1 cellular context compared by ENCODE assay signal in the genomic region with DNA sequence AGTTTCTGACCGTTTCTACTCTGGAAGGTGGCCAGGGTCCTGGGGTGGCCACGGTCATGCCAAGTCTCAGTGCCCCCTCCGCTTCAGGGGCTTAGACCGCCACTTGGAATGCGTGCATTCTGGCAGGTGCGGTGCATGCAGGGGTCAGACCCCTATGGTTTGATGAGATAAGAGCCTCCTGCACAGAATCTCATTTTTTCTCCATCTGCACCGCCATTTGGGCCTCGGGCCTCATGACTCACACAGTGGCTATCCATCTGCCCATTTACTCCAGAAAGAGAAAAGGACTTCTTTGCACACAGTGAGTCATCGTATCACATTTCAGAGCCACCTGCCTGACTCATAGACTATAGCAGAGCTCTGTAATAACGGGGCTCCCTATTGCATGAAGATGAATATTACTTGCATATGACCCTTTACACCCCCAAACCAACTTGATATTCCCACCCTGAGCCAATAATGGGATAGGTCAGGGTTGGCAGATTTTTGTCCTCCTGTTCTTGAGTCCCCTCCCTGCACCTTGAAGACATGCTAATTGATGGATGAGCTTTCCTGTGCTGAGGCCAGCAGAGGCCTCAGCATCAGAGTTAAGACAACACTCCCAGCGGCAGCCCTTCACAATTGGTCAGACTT.
A peak's percentile ranks its signal among the peaks of the same experiment; 100 is the strongest.
TF ChIP-seq lines count a peak whose summit lies in the region.

No MANE protein-coding gene starts in this region.

TF ChIP-seq in HepG2, 621 proteins besides CTCF, POLR2A, EP300 and RAD21 (continued from another document):
- TF ChIP-seq, protein P1, sequence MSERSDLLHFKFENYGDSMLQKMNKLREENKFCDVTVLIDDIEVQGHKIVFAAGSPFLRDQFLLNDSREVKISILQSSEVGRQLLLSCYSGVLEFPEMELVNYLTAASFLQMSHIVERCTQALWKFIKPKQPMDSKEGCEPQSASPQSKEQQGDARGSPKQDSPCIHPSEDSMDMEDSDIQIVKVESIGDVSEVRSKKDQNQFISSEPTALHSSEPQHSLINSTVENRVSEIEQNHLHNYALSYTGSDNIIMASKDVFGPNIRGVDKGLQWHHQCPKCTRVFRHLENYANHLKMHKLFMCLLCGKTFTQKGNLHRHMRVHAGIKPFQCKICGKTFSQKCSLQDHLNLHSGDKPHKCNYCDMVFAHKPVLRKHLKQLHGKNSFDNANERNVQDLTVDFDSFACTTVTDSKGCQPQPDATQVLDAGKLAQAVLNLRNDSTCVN (CRISPR knock-in tag; IDR thresholded peaks at IDR 0.05; ENCODE audit: borderline replicate concordance), result peak; percentile 52; the same call in 1 of the 2 replicates
- 0 out of 2 replicates have a peak, but pooled peaks have one; percentile 14 for TF ChIP-seq CREB1 (IDR thresholded peaks at IDR 0.05)
- TF ChIP-seq CREB1 (CRISPR knock-in tag; IDR thresholded peaks at IDR 0.05), result no peak
- TF ChIP-seq, protein P2, sequence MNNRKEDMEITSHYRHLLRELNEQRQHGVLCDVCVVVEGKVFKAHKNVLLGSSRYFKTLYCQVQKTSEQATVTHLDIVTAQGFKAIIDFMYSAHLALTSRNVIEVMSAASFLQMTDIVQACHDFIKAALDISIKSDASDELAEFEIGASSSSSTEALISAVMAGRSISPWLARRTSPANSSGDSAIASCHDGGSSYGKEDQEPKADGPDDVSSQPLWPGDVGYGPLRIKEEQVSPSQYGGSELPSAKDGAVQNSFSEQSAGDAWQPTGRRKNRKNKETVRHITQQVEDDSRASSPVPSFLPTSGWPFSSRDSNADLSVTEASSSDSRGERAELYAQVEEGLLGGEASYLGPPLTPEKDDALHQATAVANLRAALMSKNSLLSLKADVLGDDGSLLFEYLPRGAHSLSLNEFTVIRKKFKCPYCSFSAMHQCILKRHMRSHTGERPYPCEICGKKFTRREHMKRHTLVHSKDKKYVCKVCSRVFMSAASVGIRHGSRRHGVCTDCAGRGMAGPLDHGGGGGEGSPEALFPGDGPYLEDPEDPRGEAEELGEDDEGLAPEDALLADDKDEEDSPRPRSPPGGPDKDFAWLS (CRISPR knock-in tag; IDR thresholded peaks at IDR 0.05; ENCODE audit: borderline replicate concordance), result no peak
- TF ChIP-seq ZNF24 (IDR thresholded peaks at IDR 0.05), result no peak
- peak; percentile 69; the same call in 1 of the 2 replicates for TF ChIP-seq SIX4 (CRISPR knock-in tag; IDR thresholded peaks at IDR 0.05)
- TF ChIP-seq, protein P3, sequence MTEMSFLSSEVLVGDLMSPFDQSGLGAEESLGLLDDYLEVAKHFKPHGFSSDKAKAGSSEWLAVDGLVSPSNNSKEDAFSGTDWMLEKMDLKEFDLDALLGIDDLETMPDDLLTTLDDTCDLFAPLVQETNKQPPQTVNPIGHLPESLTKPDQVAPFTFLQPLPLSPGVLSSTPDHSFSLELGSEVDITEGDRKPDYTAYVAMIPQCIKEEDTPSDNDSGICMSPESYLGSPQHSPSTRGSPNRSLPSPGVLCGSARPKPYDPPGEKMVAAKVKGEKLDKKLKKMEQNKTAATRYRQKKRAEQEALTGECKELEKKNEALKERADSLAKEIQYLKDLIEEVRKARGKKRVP (CRISPR knock-in tag; IDR thresholded peaks at IDR 0.05), result 0 out of 4 replicates have a peak, but pooled peaks of 1 of the 2 experiments have one; percentile 29
- no peak for TF ChIP-seq MEF2D (CRISPR knock-in tag; IDR thresholded peaks at IDR 0.05)
- peak; percentile 53; the same call in 1 of the 2 replicates for TF ChIP-seq JUNB (CRISPR knock-in tag; IDR thresholded peaks at IDR 0.05; ENCODE audit: borderline replicate concordance)
- TF ChIP-seq JUND (CRISPR knock-in tag; IDR thresholded peaks at IDR 0.05), result 0 out of 2 replicates have a peak, but pooled peaks have one; percentile 24
- no peak for TF ChIP-seq PHF5A (CRISPR knock-in tag; IDR thresholded peaks at IDR 0.05; ENCODE audit: low read depth, unreplicated experiment)
- peak; percentile 56; the same call in 1 of the 2 replicates for TF ChIP-seq FOSL1 (CRISPR knock-in tag; IDR thresholded peaks at IDR 0.05; ENCODE audit: borderline replicate concordance)
- TF ChIP-seq TBP (CRISPR knock-in tag; IDR thresholded peaks at IDR 0.05), result no peak
- TF ChIP-seq KDM4B (CRISPR knock-in tag; IDR thresholded peaks at IDR 0.05), result no peak
